ENCODE assay signal across 21 cellular contexts in genomic region chr1:15826810-15827507, GRCh38. TPM values are rescaled to one million over a fixed set of nuclear protein-coding genes. Genes with fewer than 3 reads are reported as not detected.
DNase-seq lines count a peak whose midpoint lies in the region; ATAC-seq and TF ChIP-seq lines count a peak whose summit lies in the region.
"Had no signal": no experiment of that assay in that cellular context is flagged by ENCODE, and none has a peak within 500 bp of the region (broad histone marks: within the 10 kb centered on the region; RNA-seq: fewer than 3 reads in every experiment).

No MANE protein-coding gene starts in this region.

- peaks cover 2% of the 10 kb centered on the region for H3K36me3 Mint-ChIP-seq in activated naive CD8-positive, alpha-beta T cell treated with anti-CD3 and anti-CD28 coated beads, Interleukin-2, amount 50 U/mL, for 24 hours (ENCODE audit: low read depth)
- peaks cover 4% of the 10 kb centered on the region for H3K36me3 Mint-ChIP-seq in activated naive CD8-positive, alpha-beta T cell treated with anti-CD3 and anti-CD28 coated beads for 36 hours
- H3K36me3 Mint-ChIP-seq in chondrocyte (ENCODE audit: low read depth), result no peaks in the 10 kb centered on the region
- peaks cover 9% of the 10 kb centered on the region for H3K36me3 Mint-ChIP-seq in nephron (ENCODE audit: low read depth)
- peaks cover 6% of the 10 kb centered on the region for H3K36me3 Mint-ChIP-seq in MCF 10A (ENCODE audit: insufficient read depth, unreplicated experiment)

- H3K4me1 Mint-ChIP-seq in activated naive CD8-positive, alpha-beta T cell treated with anti-CD3 and anti-CD28 coated beads, Interleukin-2, amount 50 U/mL, for 24 hours, result peaks cover 27% of the 10 kb centered on the region
- H3K4me1 Mint-ChIP-seq in activated naive CD8-positive, alpha-beta T cell treated with anti-CD3 and anti-CD28 coated beads for 36 hours, result peaks cover 9% of the 10 kb centered on the region
- H3K4me1 Mint-ChIP-seq in chondrocyte (ENCODE audit: low read depth) (peaks cover 17% of the 10 kb centered on the region), nephron (peaks cover 38% of the 10 kb centered on the region), MCF 10A (ENCODE audit: insufficient read depth, unreplicated experiment) (peaks cover 19% of the 10 kb centered on the region)

- no peaks in the 10 kb centered on the region for H3K36me3 ChIP-seq in upper lobe of right lung

- no peak overlapping the region for H3K27ac ChIP-seq in upper lobe of right lung

- TF ChIP-seq CTCF in chondrocyte (IDR thresholded peaks at IDR 0.05) (no peak), nephron (IDR thresholded peaks at IDR 0.05; ENCODE audit: unreplicated experiment in 3 of 3) (no peak), upper lobe of right lung (IDR thresholded peaks at IDR 0.05) (no peak), MCF 10A (IDR thresholded peaks at IDR 0.05; ENCODE audit: unreplicated experiment) (no peak)

- H3K27me3 Mint-ChIP-seq in activated naive CD8-positive, alpha-beta T cell treated with anti-CD3 and anti-CD28 coated beads, Interleukin-2, amount 50 U/mL, for 24 hours, result no peaks in the 10 kb centered on the region
- no peaks in the 10 kb centered on the region for H3K27me3 Mint-ChIP-seq in activated naive CD8-positive, alpha-beta T cell treated with anti-CD3 and anti-CD28 coated beads for 36 hours
- H3K27me3 Mint-ChIP-seq in chondrocyte (ENCODE audit: low read depth) (no peaks in the 10 kb centered on the region), nephron (ENCODE audit: low read depth) (no peaks in the 10 kb centered on the region), MCF 10A (ENCODE audit: insufficient read depth, unreplicated experiment) (no peaks in the 10 kb centered on the region)

- ATAC-seq in activated naive CD8-positive, alpha-beta T cell treated with anti-CD3 and anti-CD28 coated beads, Interleukin-2, amount 50 U/mL, for 24 hours, result no peak
- ATAC-seq in upper lobe of right lung, result no peak
- no peak for ATAC-seq in stimulated activated naive CD8-positive, alpha-beta T cell treated with anti-CD3 and anti-CD28 coated beads, Interleukin-15, Interleukin-2, amounts not matched to agents 100 U/mL and 50 U/mL, for 24 hours
- ATAC-seq: PC-3 had no signal

- H3K27ac Mint-ChIP-seq in activated naive CD8-positive, alpha-beta T cell treated with anti-CD3 and anti-CD28 coated beads, Interleukin-2, amount 50 U/mL, for 24 hours, result peak overlapping the region; percentile 28
- no peak overlapping the region for H3K27ac Mint-ChIP-seq in activated naive CD8-positive, alpha-beta T cell treated with anti-CD3 and anti-CD28 coated beads for 36 hours
- no peak overlapping the region for H3K27ac Mint-ChIP-seq in chondrocyte (ENCODE audit: unreplicated experiment)
- H3K27ac Mint-ChIP-seq in nephron, result peak overlapping the region in 2 of 3 experiments; percentile 46 to 56
- H3K27ac Mint-ChIP-seq in MCF 10A (ENCODE audit: low read depth, unreplicated experiment), result no peak overlapping the region

- H3K4me3 Mint-ChIP-seq in activated naive CD8-positive, alpha-beta T cell treated with anti-CD3 and anti-CD28 coated beads, Interleukin-2, amount 50 U/mL, for 24 hours, result no peak overlapping the region
- H3K4me3 Mint-ChIP-seq in activated naive CD8-positive, alpha-beta T cell treated with anti-CD3 and anti-CD28 coated beads for 36 hours, result no peak overlapping the region
- H3K4me3 Mint-ChIP-seq in chondrocyte (ENCODE audit: unreplicated experiment) (no peak overlapping the region), nephron (no peak overlapping the region), MCF 10A (ENCODE audit: unreplicated experiment) (no peak overlapping the region)

- CTCF ChIA-PET in MCF 10A (lab: Yijun Ruan, JAX), result interaction anchor here (1.4 to 1.9 kb wide), 2 partner anchors 9 to 11 kb away, joined by 5 to 8 read pairs; no protein-coding TSS in a partner anchor

- POLR2A ChIA-PET in MCF 10A (lab: Yijun Ruan, JAX), result interaction anchor here (0.9 to 1.0 kb wide), 2 partner anchors 20 to 89 kb away, joined by 3 read pairs; partner anchors contain the start of gene SPEN

- H3K9me3 Mint-ChIP-seq in activated naive CD8-positive, alpha-beta T cell treated with anti-CD3 and anti-CD28 coated beads, Interleukin-2, amount 50 U/mL, for 24 hours, result no peaks in the 10 kb centered on the region
- no peaks in the 10 kb centered on the region for H3K9me3 Mint-ChIP-seq in activated naive CD8-positive, alpha-beta T cell treated with anti-CD3 and anti-CD28 coated beads for 36 hours
- H3K9me3 Mint-ChIP-seq in chondrocyte (ENCODE audit: low read depth) (no peaks in the 10 kb centered on the region), nephron (no peaks in the 10 kb centered on the region), MCF 10A (ENCODE audit: unreplicated experiment) (no peaks in the 10 kb centered on the region)

- H3K9me3 ChIP-seq in upper lobe of right lung, result no peaks in the 10 kb centered on the region

- no peak overlapping the region for H3K4me3 ChIP-seq in upper lobe of right lung

- no TSS peak for BruUV-seq in MCF 10A (replicated peaks; lab: Mats Ljungman, UMichigan)

- H3K4me1 ChIP-seq in upper lobe of right lung, result no peaks in the 10 kb centered on the region

- no peaks in the 10 kb centered on the region for H3K27me3 ChIP-seq in upper lobe of right lung

- DNase-seq in activated naive CD8-positive, alpha-beta T cell treated with anti-CD3 and anti-CD28 coated beads, Interleukin-2, amount 50 U/mL, for 24 hours, result no peak
- DNase-seq in activated naive CD8-positive, alpha-beta T cell treated with anti-CD3 and anti-CD28 coated beads for 36 hours, result no peak
- DNase-seq in chondrocyte (ENCODE audit: low spot score) (peak; percentile 4), upper lobe of right lung (peak; percentile 13), MCF 10A (ENCODE audit: unreplicated experiment) (no peak), NOMO-1 treated with dmso at 0.1 percent for 144 hours (lab: John Stamatoyannopoulos, UW; ENCODE audit: unreplicated experiment) (no peak)
- DNase-seq in stimulated activated naive CD8-positive, alpha-beta T cell treated with anti-CD3 and anti-CD28 coated beads, Interleukin-15, Interleukin-2, amounts not matched to agents 100 U/mL and 50 U/mL, for 24 hours, result no peak
- DNase-seq: 8988T, DMS53, EL, GF-D8, KG1, NCI-H1105 treated with DMSO at 0.1 percent for 48 hours, NCI-H2029 treated with DMSO at 0.1 percent for 48 hours, NCI-H226, NCI-H510A treated with DMSO at 0.1 percent for 48 hours, NCI-H774, PC-3, RPMI8226, SHP77 had no signal

- intact Hi-C loops in upper lobe of right lung (cut with DNase I), result no loop called here
- intact Hi-C loops in MCF 10A (cut with micrococcal nuclease), result no loop called here

RNA-seq across cellular contexts. Expression of gene UQCRHL, which starts 19.5 kb away (rescaled TPM):
- 1 to 10 TPM; 1.9 to 2.0 TPM for total RNA-seq in activated naive CD8-positive, alpha-beta T cell treated with anti-CD3 and anti-CD28 coated beads for 36 hours
- total RNA-seq in chondrocyte (1.3 to 1.5 TPM (median 1.3 TPM) in 3 replicates), upper lobe of right lung (0.93 TPM), MCF 10A (2022) (1.1 and 1.7 TPM in 2 replicates)

RNA-seq across cellular contexts. Expression of gene SPEN, which starts 20.5 kb away (rescaled TPM):
- 10 to 100 TPM; 49.3 to 51.9 TPM for total RNA-seq in activated naive CD8-positive, alpha-beta T cell treated with anti-CD3 and anti-CD28 coated beads for 36 hours
- total RNA-seq in chondrocyte (38.4 to 49.7 TPM (median 39.4 TPM) in 3 replicates), upper lobe of right lung (53.1 TPM), MCF 10A (2022) (44.2 and 50.6 TPM in 2 replicates)

Comparison
In these comparisons a context has a peak if more than half of its experiments do, and no peak if none do; other contexts are left out.
1. H3K27ac Mint-ChIP-seq: peak in activated naive CD8-positive, alpha-beta T cell treated with anti-CD3 and anti-CD28 coated beads, Interleukin-2, amount 50 U/mL, for 24 hours (single experiment) and nephron (2 of 3); none in activated naive CD8-positive, alpha-beta T cell treated with anti-CD3 and anti-CD28 coated beads for 36 hours (single experiment), chondrocyte (single experiment) and MCF 10A (single experiment).
2. DNase-seq: peak in chondrocyte (single experiment) and upper lobe of right lung (single experiment); none in activated naive CD8-positive, alpha-beta T cell treated with anti-CD3 and anti-CD28 coated beads, Interleukin-2, amount 50 U/mL, for 24 hours (single experiment), activated naive CD8-positive, alpha-beta T cell treated with anti-CD3 and anti-CD28 coated beads for 36 hours (single experiment), MCF 10A (single experiment), stimulated activated naive CD8-positive, alpha-beta T cell treated with anti-CD3 and anti-CD28 coated beads, Interleukin-15, Interleukin-2, amounts not matched to agents 100 U/mL and 50 U/mL, for 24 hours (single experiment) and NOMO-1 treated with dmso at 0.1 percent for 144 hours (single experiment).